14 cellular contexts compared by ENCODE assay signal in the genomic region with DNA sequence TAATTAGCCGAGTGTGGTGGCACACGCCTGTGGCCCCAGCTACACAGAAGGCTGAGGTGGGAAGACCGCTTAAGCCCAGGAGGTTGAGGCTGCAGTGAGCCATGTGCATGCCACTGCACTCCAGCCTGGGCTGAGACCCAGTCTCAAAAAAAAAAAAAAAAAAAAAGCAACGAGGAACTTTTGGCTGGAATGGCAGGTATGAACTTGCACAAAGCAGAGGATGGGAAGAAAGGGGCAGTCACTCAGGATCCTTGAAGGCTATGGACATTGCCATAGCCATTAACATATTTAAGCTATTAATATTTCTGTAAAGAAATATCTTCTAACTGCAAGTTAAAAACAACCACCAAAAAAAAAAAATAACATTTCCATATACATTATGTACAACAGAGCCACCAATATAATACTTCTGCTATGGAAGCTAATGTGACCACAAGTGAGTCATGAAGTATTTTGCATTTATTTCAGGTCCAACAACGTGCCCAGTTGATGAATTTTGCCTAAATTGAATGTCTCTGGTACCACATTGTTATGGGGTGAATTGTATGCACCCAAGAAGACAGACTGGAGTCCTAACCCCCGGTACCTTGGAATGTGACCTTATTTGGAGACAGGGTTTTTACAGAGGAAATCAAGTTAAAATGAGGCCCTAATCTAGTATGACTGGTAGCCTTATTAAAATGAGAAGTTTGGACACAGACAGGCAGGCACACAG.
DNase-seq lines count a peak whose midpoint lies in the region; ATAC-seq and TF ChIP-seq lines count a peak whose summit lies in the region.
"Had no signal": no experiment of that assay in that cellular context is flagged by ENCODE, and none has a peak within 500 bp of the region (broad histone marks: within the 10 kb centered on the region; RNA-seq: fewer than 3 reads in every experiment).

No MANE protein-coding gene starts in this region.

- in situ Hi-C loops in astrocyte of the spinal cord (cut with HindIII; ENCODE audit: low sequenced_read_pairs) = no loop called here

- peaks cover 0 to 4% (median 3%) of the 10 kb centered on the region in 3 donors for H3K36me3 Mint-ChIP-seq in naive thymus-derived CD8-positive, alpha-beta T cell

- H3K27me3 Mint-ChIP-seq in naive thymus-derived CD8-positive, alpha-beta T cell = no peaks in the 10 kb centered on the region

- H3K9me3 Mint-ChIP-seq in naive thymus-derived CD8-positive, alpha-beta T cell = no peaks in the 10 kb centered on the region

- TF ChIP-seq CTCF in AG04450 (IDR thresholded peaks at IDR 0.05; ENCODE audit: low read depth, low read length) (no peak), HL-60 (IDR thresholded peaks at IDR 0.05; ENCODE audit: insufficient read depth, low read length) (no peak), astrocyte of the spinal cord (IDR thresholded peaks at IDR 0.05; ENCODE audit: low read depth, low read length) (no peak)

- no peaks in the 10 kb centered on the region for H3K9me3 ChIP-seq in AG04450 (ENCODE audit: control insufficient read depth, insufficient read depth, low read length)
- H3K9me3 ChIP-seq: Peyer's patch had no signal

- H3K27ac Mint-ChIP-seq in naive thymus-derived CD8-positive, alpha-beta T cell = peak overlapping the region in 5 of 10 donors; percentile 18 to 68 (median 46)

- H3K4me3 ChIP-seq in AG04450 (ENCODE audit: low read depth, low read length) = no peak overlapping the region
- H3K4me3 ChIP-seq in HL-60 (replicated peaks; ENCODE audit: insufficient read depth, low read length) = no peak overlapping the region
- H3K4me3 ChIP-seq in astrocyte of the spinal cord (ENCODE audit: low read depth, low read length) = no peak overlapping the region
- H3K4me3 ChIP-seq: Peyer's patch had no signal

- H3K4me3 Mint-ChIP-seq in naive thymus-derived CD8-positive, alpha-beta T cell = peak overlapping the region in 9 of 10 donors; percentile 4 to 51 (median 23)

- H3K4me1 Mint-ChIP-seq in naive thymus-derived CD8-positive, alpha-beta T cell = peaks cover 39 to 93% (median 84%) of the 10 kb centered on the region in 4 donors

- POLR2A ChIA-PET in AG04450 (lab: Yijun Ruan, JAX) = interaction anchor here (0.7 kb wide), 1 partner anchor 384 kb away, joined by 4 read pairs; no protein-coding TSS in a partner anchor
- POLR2A ChIA-PET in naive thymus-derived CD8-positive, alpha-beta T cell (lab: Charles Lee) = interaction anchor here (0.6 to 1.0 kb wide), 4 partner anchors 9 to 600 kb away, joined by 3 to 8 read pairs (median 4); no protein-coding TSS in a partner anchor

- CTCF ChIA-PET in AG04450 (lab: Charles Lee) = interaction anchor here (0.7 to 1.5 kb wide), 3 partner anchors 67 to 579 kb away, joined by 3 to 6 read pairs (median 6); no protein-coding TSS in a partner anchor

- H3K27ac ChIP-seq in AG04450 (ENCODE audit: low read depth, low read length) (peak overlapping the region; percentile 71), HL-60 (replicated peaks) (peak overlapping the region; percentile 25)

- no peak for ATAC-seq in naive thymus-derived CD8-positive, alpha-beta T cell
- ATAC-seq in HG03342 (IDR thresholded peaks at IDR 0.05; ENCODE audit: unreplicated experiment) (no peak), GM19351 (IDR thresholded peaks at IDR 0.05; ENCODE audit: unreplicated experiment) (no peak)

- H3K27me3 ChIP-seq in AG04450 (ENCODE audit: control insufficient read depth, insufficient read depth, low read length) (no peaks in the 10 kb centered on the region), HL-60 (ENCODE audit: insufficient read depth, poor library complexity, severe bottlenecking) (no peaks in the 10 kb centered on the region)
- H3K27me3 ChIP-seq: Peyer's patch had no signal

- no peak for DNase-seq in AG04450 (ENCODE audit: low read depth, low spot score)
- no peak for DNase-seq in HL-60 (ENCODE audit: low read depth in 1 of 2, low spot score in 1 of 2)
- DNase-seq in astrocyte of the spinal cord (ENCODE audit: low read depth, low spot score) = peak; percentile 84
- DNase-seq in naive thymus-derived CD8-positive, alpha-beta T cell = no peak
- no peak for DNase-seq in T-helper 9 cell
- no peak for DNase-seq in cerebellar cortex (ENCODE audit: low spot score)
- DNase-seq: activated CD4-positive, alpha-beta T cell treated with anti-CD3 and anti-CD28 coated beads for 4 hours; Calu3; glutamatergic neuron; NCI-H2081 treated with DMSO at 0.1 percent for 48 hours; Peyer's patch; stimulated activated CD4-positive, alpha-beta T cell treated with anti-CD3 and anti-CD28 coated beads, Interleukin-1b, Interleukin-23, amount 100 ng/mL, for 48 hours had no signal
